Comparison of ENCODE assay signal across 12 cellular contexts in the genomic region with DNA sequence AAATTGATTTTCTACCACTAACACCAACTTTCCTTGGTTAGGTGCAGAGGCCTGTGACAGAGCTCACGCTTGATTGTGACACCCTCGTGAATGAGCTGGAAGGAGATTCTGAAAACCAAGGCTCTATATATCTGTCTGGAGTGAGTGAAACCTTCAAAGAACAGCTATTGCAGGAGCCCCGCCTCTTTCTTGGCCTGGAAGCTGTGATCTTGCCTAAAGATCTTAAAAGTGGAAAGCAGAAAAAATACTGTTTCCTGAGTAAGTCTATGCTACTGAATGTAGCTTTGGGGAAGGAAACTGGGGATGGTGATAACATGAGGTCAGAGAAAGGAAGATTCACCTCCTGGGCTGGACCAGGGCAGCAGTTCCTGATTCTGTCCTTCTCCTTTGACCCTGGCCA. TPM values are rescaled to one million over a fixed set of nuclear protein-coding genes. Genes with fewer than 3 reads are reported as not detected.
A peak's percentile ranks its signal among the peaks of the same experiment; 100 is the strongest.
DNase-seq lines count a peak whose midpoint lies in the region; ATAC-seq and TF ChIP-seq lines count a peak whose summit lies in the region.
"Had no signal": no experiment of that assay in that cellular context is flagged by ENCODE, and none has a peak within 500 bp of the region (broad histone marks: within the 10 kb centered on the region; RNA-seq: fewer than 3 reads in every experiment).

No MANE protein-coding gene starts in this region.

- peaks cover 20% of the 10 kb centered on the region for H3K4me1 ChIP-seq in CD8-positive, alpha-beta T cell (ENCODE audit: insufficient read depth, low read length)

- CTCF ChIA-PET in CD8-positive, alpha-beta T cell (lab: Charles Lee): interaction anchor here (1.0 kb wide), 1 partner anchor 40 kb away, joined by 3 read pairs; no protein-coding TSS in a partner anchor
- CTCF ChIA-PET in activated CD8-positive, alpha-beta T cell treated with anti-CD3 and anti-CD28 coated beads, Interleukin-2, amount 10 ng/mL, durations not matched to agents 7 days and 5 days (lab: Charles Lee): interaction anchor here (0.8 to 3.2 kb wide), 4 partner anchors 30 to 239 kb away, joined by 3 to 14 read pairs (median 4); a partner anchor contains a TSS

- peak; percentile 61 for ATAC-seq in CD8-positive, alpha-beta T cell
- ATAC-seq in activated CD8-positive, alpha-beta T cell treated with anti-CD3 and anti-CD28 coated beads, Interleukin-2, amount 10 ng/mL, durations not matched to agents 7 days and 5 days: peak; percentile 70
- ATAC-seq in SK-N-SH treated with all-trans-retinoic acid at 6 μM for 48 hours: no peak
- no peak for ATAC-seq in GM21723 (IDR thresholded peaks at IDR 0.05; ENCODE audit: unreplicated experiment)

- H3K27ac ChIP-seq in CD8-positive, alpha-beta T cell (ENCODE audit: low read depth, low read length): no peak overlapping the region

- H3K27me3 ChIP-seq in CD8-positive, alpha-beta T cell (ENCODE audit: insufficient read depth, low read length): no peaks in the 10 kb centered on the region

- no peaks in the 10 kb centered on the region for H3K36me3 Mint-ChIP-seq in CD8-positive, alpha-beta T cell
- peaks cover 46% of the 10 kb centered on the region for H3K36me3 Mint-ChIP-seq in activated CD8-positive, alpha-beta T cell treated with anti-CD3 and anti-CD28 coated beads, Interleukin-2, amount 10 ng/mL, durations not matched to agents 7 days and 5 days (ENCODE audit: low read depth)
- H3K36me3 Mint-ChIP-seq in mesothelial cell of epicardium: peaks cover 10% of the 10 kb centered on the region

- POLR2A ChIA-PET in CD8-positive, alpha-beta T cell (lab: Charles Lee): interaction anchor here (1.4 kb wide), 1 partner anchor 55 kb away, joined by 3 read pairs; no protein-coding TSS in a partner anchor
- POLR2A ChIA-PET in activated CD8-positive, alpha-beta T cell treated with anti-CD3 and anti-CD28 coated beads, Interleukin-2, amount 10 ng/mL, durations not matched to agents 7 days and 5 days (lab: Charles Lee): interaction anchor here (1.0 to 3.0 kb wide), 2 partner anchors 30 to 56 kb away, joined by 3 to 7 read pairs; a partner anchor contains a TSS

- no peak for TF ChIP-seq CTCF in CD8-positive, alpha-beta T cell (IDR thresholded peaks at IDR 0.05)
- no peak for TF ChIP-seq CTCF in mesothelial cell of epicardium (IDR thresholded peaks at IDR 0.05; ENCODE audit: unreplicated experiment)

- no peaks in the 10 kb centered on the region for H3K27me3 Mint-ChIP-seq in CD8-positive, alpha-beta T cell (ENCODE audit: low read depth)
- H3K27me3 Mint-ChIP-seq in activated CD8-positive, alpha-beta T cell treated with anti-CD3 and anti-CD28 coated beads, Interleukin-2, amount 10 ng/mL, durations not matched to agents 7 days and 5 days (ENCODE audit: low read depth): no peaks in the 10 kb centered on the region
- no peaks in the 10 kb centered on the region for H3K27me3 Mint-ChIP-seq in mesothelial cell of epicardium (ENCODE audit: low read depth)

- no peaks in the 10 kb centered on the region for H3K9me3 ChIP-seq in CD8-positive, alpha-beta T cell (ENCODE audit: low read length)
- H3K9me3 ChIP-seq: HAP-1 had no signal

- peak overlapping the region; percentile 26 for H3K4me3 Mint-ChIP-seq in CD8-positive, alpha-beta T cell
- H3K4me3 Mint-ChIP-seq in activated CD8-positive, alpha-beta T cell treated with anti-CD3 and anti-CD28 coated beads, Interleukin-2, amount 10 ng/mL, durations not matched to agents 7 days and 5 days: no peak overlapping the region
- H3K4me3 Mint-ChIP-seq in mesothelial cell of epicardium: no peak overlapping the region
- H3K4me3 Mint-ChIP-seq: neural crest cell had no signal

- H3K27ac Mint-ChIP-seq in CD8-positive, alpha-beta T cell: peak overlapping the region; percentile 52
- H3K27ac Mint-ChIP-seq in activated CD8-positive, alpha-beta T cell treated with anti-CD3 and anti-CD28 coated beads, Interleukin-2, amount 10 ng/mL, durations not matched to agents 7 days and 5 days: peak overlapping the region; percentile 60
- H3K27ac Mint-ChIP-seq in mesothelial cell of epicardium: peak overlapping the region; percentile 23

- no peaks in the 10 kb centered on the region for H3K36me3 ChIP-seq in CD8-positive, alpha-beta T cell (ENCODE audit: insufficient read depth, low read length)

- H3K9me3 Mint-ChIP-seq in CD8-positive, alpha-beta T cell: no peaks in the 10 kb centered on the region
- H3K9me3 Mint-ChIP-seq in activated CD8-positive, alpha-beta T cell treated with anti-CD3 and anti-CD28 coated beads, Interleukin-2, amount 10 ng/mL, durations not matched to agents 7 days and 5 days (ENCODE audit: insufficient read depth): no peaks in the 10 kb centered on the region
- H3K9me3 Mint-ChIP-seq in mesothelial cell of epicardium: no peaks in the 10 kb centered on the region
- H3K9me3 Mint-ChIP-seq: neural crest cell had no signal

- no peak overlapping the region for H3K4me3 ChIP-seq in CD8-positive, alpha-beta T cell (ENCODE audit: low read depth, low read length)
- H3K4me3 ChIP-seq: HAP-1 had no signal

- intact Hi-C loops in CD8-positive, alpha-beta T cell (cut with DNase I, micrococcal nuclease): loop anchor here in 1 of 2 experiments (2.0 kb wide), 1 partner anchor 34 kb away; no protein-coding TSS in a partner anchor

- DNase-seq in CD8-positive, alpha-beta T cell: peak in 3 of 7 experiments; percentile 12 to 34 (median 13)
- peak; percentile 34 for DNase-seq in KG1 (lab: John Stamatoyannopoulos, UW)
- no peak for DNase-seq in activated CD8-positive, alpha-beta T cell treated with anti-CD3 and anti-CD28 coated beads, Interleukin-2, amount 10 ng/mL, durations not matched to agents 7 days and 5 days
- DNase-seq in mesothelial cell of epicardium (ENCODE audit: low spot score in 2 of 2, unreplicated experiment in 2 of 2): no peak
- no peak for DNase-seq in OCI-M1 (lab: John Stamatoyannopoulos, UW)
- DNase-seq: hippocampal formation, NCI-H2107, substantia nigra had no signal

- peaks cover 24% of the 10 kb centered on the region for H3K4me1 Mint-ChIP-seq in CD8-positive, alpha-beta T cell (ENCODE audit: low read depth)
- H3K4me1 Mint-ChIP-seq in activated CD8-positive, alpha-beta T cell treated with anti-CD3 and anti-CD28 coated beads, Interleukin-2, amount 10 ng/mL, durations not matched to agents 7 days and 5 days (ENCODE audit: low read depth): peaks cover 45% of the 10 kb centered on the region
- H3K4me1 Mint-ChIP-seq in mesothelial cell of epicardium: peaks cover 1% of the 10 kb centered on the region
- H3K4me1 Mint-ChIP-seq: neural crest cell had no signal

TF ChIP-seq in SK-N-SH treated with all-trans-retinoic acid at 6 μM for 48 hours, 23 proteins besides CTCF, POLR2A, EP300 and RAD21 (continues in another document):
- TF ChIP-seq ESRRG (CRISPR knock-in tag; IDR thresholded peaks at IDR 0.05) (no peak), OSR1 (CRISPR knock-in tag; IDR thresholded peaks at IDR 0.05) (no peak), ISL1 (CRISPR knock-in tag; IDR thresholded peaks at IDR 0.05) (no peak), PPARA (CRISPR knock-in tag; IDR thresholded peaks at IDR 0.05; ENCODE audit: borderline replicate concordance) (no peak), CSDC2 (CRISPR knock-in tag; IDR thresholded peaks at IDR 0.05) (no peak)
- TF ChIP-seq, protein P1, sequence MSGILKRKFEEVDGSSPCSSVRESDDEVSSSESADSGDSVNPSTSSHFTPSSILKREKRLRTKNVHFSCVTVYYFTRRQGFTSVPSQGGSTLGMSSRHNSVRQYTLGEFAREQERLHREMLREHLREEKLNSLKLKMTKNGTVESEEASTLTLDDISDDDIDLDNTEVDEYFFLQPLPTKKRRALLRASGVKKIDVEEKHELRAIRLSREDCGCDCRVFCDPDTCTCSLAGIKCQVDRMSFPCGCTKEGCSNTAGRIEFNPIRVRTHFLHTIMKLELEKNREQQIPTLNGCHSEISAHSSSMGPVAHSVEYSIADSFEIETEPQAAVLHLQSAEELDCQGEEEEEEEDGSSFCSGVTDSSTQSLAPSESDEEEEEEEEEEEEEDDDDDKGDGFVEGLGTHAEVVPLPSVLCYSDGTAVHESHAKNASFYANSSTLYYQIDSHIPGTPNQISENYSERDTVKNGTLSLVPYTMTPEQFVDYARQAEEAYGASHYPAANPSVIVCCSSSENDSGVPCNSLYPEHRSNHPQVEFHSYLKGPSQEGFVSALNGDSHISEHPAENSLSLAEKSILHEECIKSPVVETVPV (CRISPR knock-in tag; IDR thresholded peaks at IDR 0.05): no peak
- TF ChIP-seq, protein P2, sequence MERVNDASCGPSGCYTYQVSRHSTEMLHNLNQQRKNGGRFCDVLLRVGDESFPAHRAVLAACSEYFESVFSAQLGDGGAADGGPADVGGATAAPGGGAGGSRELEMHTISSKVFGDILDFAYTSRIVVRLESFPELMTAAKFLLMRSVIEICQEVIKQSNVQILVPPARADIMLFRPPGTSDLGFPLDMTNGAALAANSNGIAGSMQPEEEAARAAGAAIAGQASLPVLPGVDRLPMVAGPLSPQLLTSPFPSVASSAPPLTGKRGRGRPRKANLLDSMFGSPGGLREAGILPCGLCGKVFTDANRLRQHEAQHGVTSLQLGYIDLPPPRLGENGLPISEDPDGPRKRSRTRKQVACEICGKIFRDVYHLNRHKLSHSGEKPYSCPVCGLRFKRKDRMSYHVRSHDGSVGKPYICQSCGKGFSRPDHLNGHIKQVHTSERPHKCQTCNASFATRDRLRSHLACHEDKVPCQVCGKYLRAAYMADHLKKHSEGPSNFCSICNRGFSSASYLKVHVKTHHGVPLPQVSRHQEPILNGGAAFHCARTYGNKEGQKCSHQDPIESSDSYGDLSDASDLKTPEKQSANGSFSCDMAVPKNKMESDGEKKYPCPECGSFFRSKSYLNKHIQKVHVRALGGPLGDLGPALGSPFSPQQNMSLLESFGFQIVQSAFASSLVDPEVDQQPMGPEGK (CRISPR knock-in tag; IDR thresholded peaks at IDR 0.05; ENCODE audit: borderline replicate concordance): no peak

RNA-seq across cellular contexts. Expression of a gene that starts 38.3 kb away (rescaled TPM):
- total RNA-seq in CD8-positive, alpha-beta T cell: under 1 TPM; 0.38 to 0.42 TPM
- total RNA-seq in activated CD8-positive, alpha-beta T cell treated with anti-CD3 and anti-CD28 coated beads, Interleukin-2, amount 10 ng/mL, durations not matched to agents 7 days and 5 days: 10 to 100 TPM; 10.6 to 11.2 TPM
- 4.0 to 5.1 TPM (median 5.0 TPM) in 3 replicates for total RNA-seq in mesothelial cell of epicardium

RNA-seq across cellular contexts. Expression of a gene that starts 38.3 kb away (rescaled TPM):
- total RNA-seq in CD8-positive, alpha-beta T cell: under 1 TPM in 1 of 2 experiments, not detected in 1; 0.14 TPM
- total RNA-seq in activated CD8-positive, alpha-beta T cell treated with anti-CD3 and anti-CD28 coated beads, Interleukin-2, amount 10 ng/mL, durations not matched to agents 7 days and 5 days: 10 to 100 TPM; 15.0 to 15.4 TPM
- 18.9 to 21.1 TPM (median 19.2 TPM) in 3 replicates for total RNA-seq in mesothelial cell of epicardium

RNA-seq across cellular contexts. Expression of a gene that starts 55.6 kb away (rescaled TPM):
- total RNA-seq in CD8-positive, alpha-beta T cell: 1 to 10 TPM; 2.3 to 2.6 TPM
- total RNA-seq in activated CD8-positive, alpha-beta T cell treated with anti-CD3 and anti-CD28 coated beads, Interleukin-2, amount 10 ng/mL, durations not matched to agents 7 days and 5 days: 10 to 100 TPM in 1 of 2 experiments, 1 to 10 TPM in 1; 10.0 to 10.7 TPM
- 10.8 to 12.4 TPM (median 12.0 TPM) in 3 replicates for total RNA-seq in mesothelial cell of epicardium

RNA-seq across cellular contexts. Expression of a gene that starts 56.0 kb away (rescaled TPM):
- 10 to 100 TPM; 12.4 to 12.7 TPM for total RNA-seq in CD8-positive, alpha-beta T cell
- total RNA-seq in activated CD8-positive, alpha-beta T cell treated with anti-CD3 and anti-CD28 coated beads, Interleukin-2, amount 10 ng/mL, durations not matched to agents 7 days and 5 days: 10 to 100 TPM; 27.5 to 28.0 TPM
- total RNA-seq in mesothelial cell of epicardium: 14.7 to 16.0 TPM (median 15.9 TPM) in 3 replicates

Comparison
In these comparisons a context has a peak if more than half of its experiments do, and no peak if none do; other contexts are left out.
1. ATAC-seq: peak in CD8-positive, alpha-beta T cell (single experiment) and activated CD8-positive, alpha-beta T cell treated with anti-CD3 and anti-CD28 coated beads, Interleukin-2, amount 10 ng/mL, durations not matched to agents 7 days and 5 days (single experiment); none in SK-N-SH treated with all-trans-retinoic acid at 6 μM for 48 hours (single experiment) and GM21723 (single experiment).
2. RNA of a gene that starts 38.3 kb away (total RNA-seq): 18.9 to 21.1 TPM in mesothelial cell of epicardium and 15.0 to 15.4 TPM in activated CD8-positive, alpha-beta T cell treated with anti-CD3 and anti-CD28 coated beads, Interleukin-2, amount 10 ng/mL, durations not matched to agents 7 days and 5 days; 0.14 TPM in CD8-positive, alpha-beta T cell; every median in the first group is over 10 times any median in the second.
3. Peak in every context shown above with its lines, with median percentiles within 50 percentile points of each other: H3K27ac Mint-ChIP-seq.